9 cellular contexts compared by ENCODE assay signal in genomic region chr2:234954551-234954992, GRCh38. TPM values are rescaled to one million over a fixed set of nuclear protein-coding genes. Genes with fewer than 3 reads are reported as not detected.
A peak's percentile ranks its signal among the peaks of the same experiment; 100 is the strongest.
DNase-seq lines count a peak whose midpoint lies in the region; ATAC-seq and TF ChIP-seq lines count a peak whose summit lies in the region.
"Had no signal": no experiment of that assay in that cellular context is flagged by ENCODE, and none has a peak within 500 bp of the region (broad histone marks: within the 10 kb centered on the region; RNA-seq: fewer than 3 reads in every experiment).

No MANE protein-coding gene starts in this region.

- H3K36me3 Mint-ChIP-seq in HFFc6 (ENCODE audit: low read depth) (peaks cover 49% of the 10 kb centered on the region), brain (peaks cover 12% of the 10 kb centered on the region)

- peak overlapping the region; percentile 99 for H3K9ac ChIP-seq in skeletal muscle satellite cell (ENCODE audit: low read depth, low read length)

- peaks cover 15% of the 10 kb centered on the region for H3K27me3 Mint-ChIP-seq in HFFc6 (ENCODE audit: insufficient read depth)
- peaks cover 10% of the 10 kb centered on the region for H3K27me3 Mint-ChIP-seq in brain

- peak overlapping the region; percentile 80 for H3K4me2 ChIP-seq in skeletal muscle satellite cell (ENCODE audit: low read length)

- no peaks in the 10 kb centered on the region for H3K9me3 Mint-ChIP-seq in HFFc6
- peaks cover 0 to 7% (median 4%) of the 10 kb centered on the region in 5 experiments for H3K9me3 Mint-ChIP-seq in brain

- TF ChIP-seq CTCF in HFFc6 (IDR thresholded peaks at IDR 0.05) = no peak
- no peak for TF ChIP-seq CTCF in brain (conservative IDR thresholded peaks at IDR 0.05)
- no peak for TF ChIP-seq CTCF in kidney epithelial cell (IDR thresholded peaks at IDR 0.05; ENCODE audit: insufficient read depth, low read length, poor library complexity, severe bottlenecking)

- peak overlapping the region; percentile 93 for H3K4me3 Mint-ChIP-seq in HFFc6
- peak overlapping the region; percentile 90 to 97 (median 95) for H3K4me3 Mint-ChIP-seq in brain

- peaks cover 69% of the 10 kb centered on the region for H3K4me1 ChIP-seq in skeletal muscle satellite cell (ENCODE audit: control insufficient read depth, insufficient read depth, low read length)

- H3K27ac Mint-ChIP-seq in HFFc6 (peak overlapping the region; percentile 93), brain (peak overlapping the region; percentile 91 to 98 (median 97))

- H3K4me1 Mint-ChIP-seq in HFFc6 (ENCODE audit: low read depth) (peaks cover 76% of the 10 kb centered on the region), brain (peaks cover 86% of the 10 kb centered on the region)

- H3K4me3 ChIP-seq in kidney epithelial cell (ENCODE audit: low read depth, low read length) (peak overlapping the region; percentile 78), skeletal muscle satellite cell (ENCODE audit: low read length) (peak overlapping the region; percentile 71)

- H3K27me3 ChIP-seq in kidney epithelial cell (ENCODE audit: control insufficient read depth, insufficient read depth, low read length) (no peaks in the 10 kb centered on the region), skeletal muscle satellite cell (ENCODE audit: control insufficient read depth, insufficient read depth, low read length) (no peaks in the 10 kb centered on the region)

- H3K36me3 ChIP-seq in kidney epithelial cell (ENCODE audit: control insufficient read depth, insufficient read depth, low read length) = no peaks in the 10 kb centered on the region
- peaks cover 26% of the 10 kb centered on the region for H3K36me3 ChIP-seq in skeletal muscle satellite cell (ENCODE audit: insufficient read depth, low read length)

- H3K9me3 ChIP-seq in skeletal muscle satellite cell (replicated peaks; ENCODE audit: low read length) = no peaks in the 10 kb centered on the region

- no peak for ATAC-seq in GM21529 (IDR thresholded peaks at IDR 0.05; ENCODE audit: unreplicated experiment)
- no peak for ATAC-seq in HG02588 (IDR thresholded peaks at IDR 0.05; ENCODE audit: unreplicated experiment)

- DNase-seq in HFFc6 = no peak
- no peak for DNase-seq in kidney epithelial cell (ENCODE audit: low read depth)
- no peak for DNase-seq in UCSD-AML1 (lab: John Stamatoyannopoulos, UW; ENCODE audit: unreplicated experiment)
- no peak for DNase-seq in DMS53 treated with DMSO at 0.1 percent for 48 hours (lab: John Stamatoyannopoulos, UW; ENCODE audit: unreplicated experiment)
- DNase-seq: NCI-H2081 treated with DMSO at 0.1 percent for 48 hours had no signal

RNA-seq across cellular contexts. Expression of gene SH3BP4, which starts 2.8 kb away (rescaled TPM):
- total RNA-seq in HFFc6 (2021; fragmentation: NEBNext Ultra II Directional; extraction: Animal tissue kit (Norgen Biotek cat#: 25700)) = 10 to 100 TPM; 82.3 to 98.7 (median 87.8) TPM
- polyA plus RNA-seq in brain (ENCODE audit: insufficient read depth, low read depth, low replicate concordance) = 78.4 TPM
- total RNA-seq in kidney epithelial cell = 115 and 119 TPM in 2 replicates
- total RNA-seq in skeletal muscle satellite cell (2012; rRNA removed) = 28.9 and 35.2 TPM in 2 replicates
